ENCODE assay signal across 18 cellular contexts in genomic region chr10:101485207-101485606, GRCh38.
DNase-seq lines count a peak whose midpoint lies in the region; ATAC-seq and TF ChIP-seq lines count a peak whose summit lies in the region.
"Had no signal": no experiment of that assay in that cellular context is flagged by ENCODE, and none has a peak within 500 bp of the region (broad histone marks: within the 10 kb centered on the region; RNA-seq: fewer than 3 reads in every experiment).

No MANE protein-coding gene starts in this region.

- TF ChIP-seq CTCF in WTC11 (IDR thresholded peaks at IDR 0.05) (no peak), endodermal cell (conservative IDR thresholded peaks at IDR 0.05) (no peak), tibial nerve (IDR thresholded peaks at IDR 0.05) (no peak)

- peaks cover 2% of the 10 kb centered on the region for H3K36me3 ChIP-seq in endodermal cell (ENCODE audit: control insufficient read depth, insufficient read depth, low read length)
- H3K36me3 ChIP-seq in tibial nerve = peaks cover 0 to 11% (median 0%) of the 10 kb centered on the region in 3 donors
- H3K36me3 ChIP-seq: MG63, Peyer's patch had no signal

- H3K27ac Mint-ChIP-seq in WTC11 (peak overlapping the region; percentile 92; the same call in 1 of the 2 replicates), endodermal cell (no peak overlapping the region)
- H3K27ac Mint-ChIP-seq: CD8-positive, alpha-beta T cell had no signal

- H3K27me3 ChIP-seq in endodermal cell (ENCODE audit: control insufficient read depth, insufficient read depth, low read length, poor library complexity, severe bottlenecking) (no peaks in the 10 kb centered on the region), tibial nerve (no peaks in the 10 kb centered on the region)
- H3K27me3 ChIP-seq: MG63, Peyer's patch, SJCRH30 had no signal

- H3K9me3 ChIP-seq in endodermal cell (ENCODE audit: control insufficient read depth, low read length) = no peaks in the 10 kb centered on the region
- H3K9me3 ChIP-seq in tibial nerve = no peaks in the 10 kb centered on the region
- H3K9me3 ChIP-seq: MG63, Peyer's patch, SJCRH30 had no signal

- TF ChIP-seq EP300 in tibial nerve (IDR thresholded peaks at IDR 0.05) = no peak

- POLR2A ChIA-PET in WTC11 (lab: Charles Lee) = no interaction called here

- H3K36me3 Mint-ChIP-seq in WTC11 (no peaks in the 10 kb centered on the region), endodermal cell (ENCODE audit: low read depth) (peaks cover 10% of the 10 kb centered on the region)

- TF ChIP-seq POLR2A in tibial nerve (IDR thresholded peaks at IDR 0.05) = no peak

- H3K27ac ChIP-seq in endodermal cell (ENCODE audit: low read depth, low read length) (no peak overlapping the region), tibial nerve (no peak overlapping the region)
- H3K27ac ChIP-seq: 22Rv1, Peyer's patch, SJCRH30 had no signal

- 88 to 96% methylated on average over 4 to 5 of the region's 5 CpGs for WGBS in endodermal cell (ENCODE audit: insufficient coverage in 1 of 2, insufficient read length in 1 of 2), 2 experiments
- 91 to 92% methylated on average over 5 of the region's 5 CpGs for WGBS in tibial nerve, 2 donors

- H3K4me3 Mint-ChIP-seq in WTC11 (peak overlapping the region; percentile 63; the same call in 1 of the 2 replicates), endodermal cell (no peak overlapping the region)
- H3K4me3 Mint-ChIP-seq: CD8-positive, alpha-beta T cell had no signal

- H3K4me1 Mint-ChIP-seq in WTC11 = peaks cover 54% of the 10 kb centered on the region
- H3K4me1 Mint-ChIP-seq in endodermal cell = peaks cover 47% of the 10 kb centered on the region

- ATAC-seq in WTC11 (no peak), left lobe of liver (peak; percentile 67)
- ATAC-seq: CD8-positive, alpha-beta T cell; K562 had no signal

- H3K9me3 Mint-ChIP-seq in WTC11 (no peaks in the 10 kb centered on the region), endodermal cell (no peaks in the 10 kb centered on the region)
- H3K9me3 Mint-ChIP-seq: CD8-positive, alpha-beta T cell had no signal

- DNase-seq in NCI-H82 (lab: John Stamatoyannopoulos, UW) = peak; percentile 51
- no peak for DNase-seq in NCI-H82 treated with DMSO at 0.1 percent for 48 hours (lab: John Stamatoyannopoulos, UW; ENCODE audit: unreplicated experiment)
- DNase-seq in WTC11 (ENCODE audit: low spot score) = no peak
- no peak for DNase-seq in left lobe of liver (ENCODE audit: low spot score)
- DNase-seq in endodermal cell = no peak
- DNase-seq in nucleus accumbens (lab: John Stamatoyannopoulos, UW) = no peak
- no peak for DNase-seq in tibial nerve (ENCODE audit: low spot score in 2 of 2)
- no peak for DNase-seq in activated naive CD4-positive, alpha-beta T cell treated with anti-CD3 and anti-CD28 coated beads, Interleukin-2, amount 50 U/mL, for 16 hours
- DNase-seq: CD8-positive, alpha-beta T cell; DND-41; H7; MG63; NCI-H1048; NCI-H187; Peyer's patch; SJCRH30 had no signal

- H3K4me3 ChIP-seq in endodermal cell (ENCODE audit: low read length) (no peak overlapping the region), tibial nerve (no peak overlapping the region)
- H3K4me3 ChIP-seq: K562, MG63, Peyer's patch, SJCRH30 had no signal

- H3K4me1 ChIP-seq in endodermal cell (ENCODE audit: control insufficient read depth, insufficient read depth, low read length) (peaks cover 3% of the 10 kb centered on the region), tibial nerve (no peaks in the 10 kb centered on the region)
- H3K4me1 ChIP-seq: Peyer's patch had no signal

- CTCF ChIA-PET in WTC11 (lab: Charles Lee) = interaction anchor here (0.8 to 6.5 kb wide), 6 partner anchors 10 to 272 kb away, joined by 3 to 47 read pairs (median 4); no protein-coding TSS in a partner anchor

- H3K9ac ChIP-seq in endodermal cell (ENCODE audit: extremely low read depth, low read length, poor library complexity, severe bottlenecking) = no peak overlapping the region

- no peaks in the 10 kb centered on the region for H3K27me3 Mint-ChIP-seq in WTC11 (ENCODE audit: low read depth)
- H3K27me3 Mint-ChIP-seq in endodermal cell (ENCODE audit: insufficient read depth) = no peaks in the 10 kb centered on the region

TF ChIP-seq in WTC11, 78 proteins besides CTCF, POLR2A, EP300 and RAD21 (continues in another document):
- TF ChIP-seq ATF3 (CRISPR knock-in tag; conservative IDR thresholded peaks at IDR 0.05) = no peak
- TF ChIP-seq ZNF232 (CRISPR knock-in tag; IDR thresholded peaks at IDR 0.05) = no peak
- no peak for TF ChIP-seq SMAD3 (CRISPR knock-in tag; IDR thresholded peaks at IDR 0.05; ENCODE audit: borderline replicate concordance)
- no peak for TF ChIP-seq USF1 (CRISPR knock-in tag; IDR thresholded peaks at IDR 0.05)
- TF ChIP-seq GTF2I (CRISPR knock-in tag; conservative IDR thresholded peaks at IDR 0.05) = no peak
- no peak for TF ChIP-seq FOXP1 (CRISPR knock-in tag; IDR thresholded peaks at IDR 0.05; ENCODE audit: borderline replicate concordance)
- no peak for TF ChIP-seq JAZF1 (CRISPR knock-in tag; IDR thresholded peaks at IDR 0.05)
- TF ChIP-seq ZNF425 (CRISPR knock-in tag; conservative IDR thresholded peaks at IDR 0.05) = no peak
- no peak for TF ChIP-seq ZNF281 (CRISPR knock-in tag; IDR thresholded peaks at IDR 0.05)
- no peak for TF ChIP-seq FOXP4 (CRISPR knock-in tag; IDR thresholded peaks at IDR 0.05)
- TF ChIP-seq TEAD1 (CRISPR knock-in tag; IDR thresholded peaks at IDR 0.05) = no peak
